1 cellular context compared by ENCODE assay signal in genomic region chr19:50711196-50711595, GRCh38.
TF ChIP-seq lines count a peak whose summit lies in the region.

No MANE protein-coding gene starts in this region.

TF ChIP-seq in A549, 52 proteins besides CTCF, POLR2A, EP300 and RAD21 (continued from another document):
- TF ChIP-seq BCL3 (IDR thresholded peaks at IDR 0.05) = no peak
- TF ChIP-seq BHLHE40 (IDR thresholded peaks at IDR 0.05; ENCODE audit: low read depth, low read length) = no peak
- TF ChIP-seq CEBPB (IDR thresholded peaks at IDR 0.05) = no peak
- TF ChIP-seq CBX8 (IDR thresholded peaks at IDR 0.05) = no peak
- TF ChIP-seq TFCP2L1 (CRISPR knock-in tag; IDR thresholded peaks at IDR 0.05) = no peak
TF ChIP-seq in A549: peak in this region for 0.
